23 cellular contexts compared by ENCODE assay signal in genomic region chr16:1076801-1077576, GRCh38. TPM values are rescaled to one million over a fixed set of nuclear protein-coding genes. Genes with fewer than 3 reads are reported as not detected.
DNase-seq lines count a peak whose midpoint lies in the region; ATAC-seq and TF ChIP-seq lines count a peak whose summit lies in the region.
"Had no signal": no experiment of that assay in that cellular context is flagged by ENCODE, and none has a peak within 500 bp of the region (broad histone marks: within the 10 kb centered on the region; RNA-seq: fewer than 3 reads in every experiment).

No MANE protein-coding gene starts in this region.

- H3K27me3 ChIP-seq in NT2/D1 (ENCODE audit: insufficient read depth, insufficient read length), result peaks cover 27% of the 10 kb centered on the region
- no peaks in the 10 kb centered on the region for H3K27me3 ChIP-seq in testis

- H3K4me1 ChIP-seq in NT2/D1 (ENCODE audit: insufficient read depth, insufficient read length) (peaks cover 12% of the 10 kb centered on the region), testis (peaks cover 11% of the 10 kb centered on the region)

- no peak for ATAC-seq in activated T-helper 17 cell treated with anti-CD3 and anti-CD28 coated beads, Interleukin-2, amount 50 U/mL, for 72 hours (replicated peaks)
- no peak for ATAC-seq in stimulated activated naive B cell treated with anti-CD40 and anti-IgM and Interleukin-4, amounts not matched to agents 10 μg/mL and 1 μg/mL and 100 μg/mL, for 72 hours (replicated peaks)
- ATAC-seq: GM12878 had no signal

- peak overlapping the region; percentile 22 for H3K27ac Mint-ChIP-seq in activated T-helper 17 cell treated with anti-CD3 and anti-CD28 coated beads, Interleukin-2, amount 50 U/mL, for 72 hours
- peak overlapping the region; percentile 56 for H3K27ac Mint-ChIP-seq in nephron progenitor cell
- no peak overlapping the region for H3K27ac Mint-ChIP-seq in stimulated activated naive B cell treated with anti-CD40 and anti-IgM and Interleukin-4, amounts not matched to agents 10 μg/mL and 1 μg/mL and 100 μg/mL, for 72 hours
- no peak overlapping the region for H3K27ac Mint-ChIP-seq in mesothelial cell of epicardium
- H3K27ac Mint-ChIP-seq: CD4-positive, alpha-beta memory T cell had no signal

- WGBS in testis, 2 donors, result 39 to 63% methylated on average over 11 to 16 of the region's 16 CpGs

- H3K4me1 Mint-ChIP-seq in activated T-helper 17 cell treated with anti-CD3 and anti-CD28 coated beads, Interleukin-2, amount 50 U/mL, for 72 hours, result no peaks in the 10 kb centered on the region
- H3K4me1 Mint-ChIP-seq in nephron progenitor cell (peaks cover 24% of the 10 kb centered on the region), mesothelial cell of epicardium (no peaks in the 10 kb centered on the region)
- H3K4me1 Mint-ChIP-seq in stimulated activated naive B cell treated with anti-CD40 and anti-IgM and Interleukin-4, amounts not matched to agents 10 μg/mL and 1 μg/mL and 100 μg/mL, for 72 hours, result no peaks in the 10 kb centered on the region
- H3K4me1 Mint-ChIP-seq: CD4-positive, alpha-beta memory T cell had no signal

- H3K9ac ChIP-seq in NT2/D1 (ENCODE audit: insufficient read length, low read depth), result peak overlapping the region; percentile 17
- H3K9ac ChIP-seq: BLaER1, KMS-11 had no signal

- peaks cover 5% of the 10 kb centered on the region for H3K27me3 Mint-ChIP-seq in activated T-helper 17 cell treated with anti-CD3 and anti-CD28 coated beads, Interleukin-2, amount 50 U/mL, for 72 hours
- peaks cover 29% of the 10 kb centered on the region for H3K27me3 Mint-ChIP-seq in nephron progenitor cell (ENCODE audit: low read depth, poor library complexity)
- peaks cover 25 to 55% of the 10 kb centered on the region in 2 donors for H3K27me3 Mint-ChIP-seq in stimulated activated naive B cell treated with anti-CD40 and anti-IgM and Interleukin-4, amounts not matched to agents 10 μg/mL and 1 μg/mL and 100 μg/mL, for 72 hours
- peaks cover 51% of the 10 kb centered on the region for H3K27me3 Mint-ChIP-seq in mesothelial cell of epicardium (ENCODE audit: low read depth)

- no peaks in the 10 kb centered on the region for H3K36me3 Mint-ChIP-seq in activated T-helper 17 cell treated with anti-CD3 and anti-CD28 coated beads, Interleukin-2, amount 50 U/mL, for 72 hours (ENCODE audit: low read depth)
- no peaks in the 10 kb centered on the region for H3K36me3 Mint-ChIP-seq in nephron progenitor cell (ENCODE audit: low read depth)
- no peaks in the 10 kb centered on the region for H3K36me3 Mint-ChIP-seq in stimulated activated naive B cell treated with anti-CD40 and anti-IgM and Interleukin-4, amounts not matched to agents 10 μg/mL and 1 μg/mL and 100 μg/mL, for 72 hours
- no peaks in the 10 kb centered on the region for H3K36me3 Mint-ChIP-seq in mesothelial cell of epicardium
- H3K36me3 Mint-ChIP-seq: CD4-positive, alpha-beta memory T cell had no signal

- H3K36me3 ChIP-seq in NT2/D1 (ENCODE audit: insufficient read depth, insufficient read length, low read length) (no peaks in the 10 kb centered on the region), testis (ENCODE audit: low read depth, missing control alignments) (no peaks in the 10 kb centered on the region)
- H3K36me3 ChIP-seq: BLaER1 had no signal

- TF ChIP-seq CTCF in nephron progenitor cell (IDR thresholded peaks at IDR 0.05) (no peak), mesothelial cell of epicardium (IDR thresholded peaks at IDR 0.05; ENCODE audit: unreplicated experiment) (no peak), testis (IDR thresholded peaks at IDR 0.05) (no peak)

- no peaks in the 10 kb centered on the region for H3K9me3 Mint-ChIP-seq in activated T-helper 17 cell treated with anti-CD3 and anti-CD28 coated beads, Interleukin-2, amount 50 U/mL, for 72 hours
- H3K9me3 Mint-ChIP-seq in nephron progenitor cell, result no peaks in the 10 kb centered on the region
- H3K9me3 Mint-ChIP-seq in stimulated activated naive B cell treated with anti-CD40 and anti-IgM and Interleukin-4, amounts not matched to agents 10 μg/mL and 1 μg/mL and 100 μg/mL, for 72 hours, result no peaks in the 10 kb centered on the region
- H3K9me3 Mint-ChIP-seq in mesothelial cell of epicardium, result no peaks in the 10 kb centered on the region
- H3K9me3 Mint-ChIP-seq: CD4-positive, alpha-beta memory T cell had no signal

- no peak overlapping the region for H3K27ac ChIP-seq in testis
- H3K27ac ChIP-seq: BLaER1, KMS-11, SK-N-MC had no signal

- intact Hi-C loops in posterior cingulate gyrus (cut with DNase I), result no loop called here
- intact Hi-C loops in testis (cut with DNase I; ENCODE audit: low total_unique reads), result no loop called here

- H3K9me3 ChIP-seq in NT2/D1 (ENCODE audit: insufficient read depth, low read length), result no peaks in the 10 kb centered on the region
- H3K9me3 ChIP-seq in testis, result no peaks in the 10 kb centered on the region
- H3K9me3 ChIP-seq: BLaER1, Caco-2 had no signal

- TF ChIP-seq POLR2A in testis (IDR thresholded peaks at IDR 0.05), result no peak

- no peak overlapping the region for H3K4me3 Mint-ChIP-seq in activated T-helper 17 cell treated with anti-CD3 and anti-CD28 coated beads, Interleukin-2, amount 50 U/mL, for 72 hours
- H3K4me3 Mint-ChIP-seq in nephron progenitor cell (peak overlapping the region; percentile 13), mesothelial cell of epicardium (no peak overlapping the region)
- no peak overlapping the region for H3K4me3 Mint-ChIP-seq in stimulated activated naive B cell treated with anti-CD40 and anti-IgM and Interleukin-4, amounts not matched to agents 10 μg/mL and 1 μg/mL and 100 μg/mL, for 72 hours
- H3K4me3 Mint-ChIP-seq: CD4-positive, alpha-beta memory T cell had no signal

- no peak for DNase-seq in NT2/D1 (ENCODE audit: low read depth, low spot score)
- DNase-seq in nephron progenitor cell, result no peak
- no peak for DNase-seq in posterior cingulate gyrus
- DNase-seq in stimulated activated naive B cell treated with anti-CD40 and anti-IgM and Interleukin-4, amounts not matched to agents 10 μg/mL and 1 μg/mL and 100 μg/mL, for 72 hours, result no peak
- no peak for DNase-seq in mesothelial cell of epicardium (ENCODE audit: low spot score in 2 of 2, unreplicated experiment in 2 of 2)
- DNase-seq in testis, result no peak
- DNase-seq: Caco-2; CD4-positive, alpha-beta memory T cell; DND-41; IMR-90; NCI-H1092 treated with DMSO at 0.1 percent for 48 hours; NCI-H146; NCI-H2029 treated with DMSO at 0.1 percent for 48 hours; NCI-H226; NCI-H524; NCI-H82; Right ventricle myocardium superior had no signal

- H3K4me3 ChIP-seq in NT2/D1 (ENCODE audit: insufficient read length, low read depth), result no peak overlapping the region
- no peak overlapping the region for H3K4me3 ChIP-seq in testis
- H3K4me3 ChIP-seq: BLaER1, GM12878, SK-N-MC had no signal

RNA-seq across cellular contexts. Expression of gene SSTR5, which starts 4.4 kb away (rescaled TPM):
- total RNA-seq in activated T-helper 17 cell treated with anti-CD3 and anti-CD28 coated beads, Interleukin-2, amount 50 U/mL, for 72 hours, result not detected
- total RNA-seq in mesothelial cell of epicardium (not detected in 3 replicates), testis (under 1 TPM in 1 of 2 donors, not detected in 1; 0.31 TPM)
- polyA plus RNA-seq in testis (ENCODE audit: insufficient read depth, low read depth, low replicate concordance), result not detected
- total RNA-seq: CD4-positive, alpha-beta memory T cell; GM12878; IMR-90; OCI-LY7 had no signal
- polyA plus RNA-seq: CD4-positive, alpha-beta memory T cell; GM12878; IMR-90 had no signal

RNA-seq across cellular contexts. Expression of gene C1QTNF8, which starts 19.1 kb away (rescaled TPM):
- not detected for total RNA-seq in activated T-helper 17 cell treated with anti-CD3 and anti-CD28 coated beads, Interleukin-2, amount 50 U/mL, for 72 hours
- total RNA-seq in mesothelial cell of epicardium (0.20 TPM in 1 of 3 replicates, not detected in the others), testis (1 to 10 TPM; 1.3 to 2.7 TPM)
- polyA plus RNA-seq in testis (ENCODE audit: insufficient read depth, low read depth, low replicate concordance), result not detected
- total RNA-seq: Caco-2; CD4-positive, alpha-beta memory T cell; GM12878; IMR-90; OCI-LY7 had no signal
- polyA plus RNA-seq: CD4-positive, alpha-beta memory T cell; GM12878; IMR-90 had no signal

Comparison
In these comparisons a context has a peak if more than half of its experiments do, and no peak if none do; other contexts are left out.
1. H3K27ac Mint-ChIP-seq: peak in activated T-helper 17 cell treated with anti-CD3 and anti-CD28 coated beads, Interleukin-2, amount 50 U/mL, for 72 hours (single experiment) and nephron progenitor cell (single experiment); none in stimulated activated naive B cell treated with anti-CD40 and anti-IgM and Interleukin-4, amounts not matched to agents 10 μg/mL and 1 μg/mL and 100 μg/mL, for 72 hours (single experiment) and mesothelial cell of epicardium (single experiment).